In genomic region chr3:124837730-124838186, GRCh38 we compare ENCODE assay signal across 10 cellular contexts. TPM values are rescaled to one million over a fixed set of nuclear protein-coding genes. Genes with fewer than 3 reads are reported as not detected.
DNase-seq lines count a peak whose midpoint lies in the region; FAIRE-seq and TF ChIP-seq lines count a peak whose summit lies in the region.
"Had no signal": no experiment of that assay in that cellular context is flagged by ENCODE, and none has a peak within 500 bp of the region (broad histone marks: within the 10 kb centered on the region; RNA-seq: fewer than 3 reads in every experiment).

No MANE protein-coding gene starts in this region.

- TF ChIP-seq CTCF in bronchial epithelial cell (IDR thresholded peaks at IDR 0.05; ENCODE audit: insufficient read depth, low read length, severe bottlenecking) (no peak), kidney (IDR thresholded peaks at IDR 0.05; ENCODE audit: borderline replicate concordance, extremely low read depth, insufficient read depth) (no peak), stomach (IDR thresholded peaks at IDR 0.05) (no peak), WERI-Rb-1 (IDR thresholded peaks at IDR 0.05; ENCODE audit: low read depth, low read length) (no peak)

- 17 to 46% (median 24%) methylated on average over 6 of the region's 6 CpGs for WGBS in stomach, 5 donors

- no peak for TF ChIP-seq EP300 in stomach (IDR thresholded peaks at IDR 0.05)

- H3K27ac ChIP-seq in HUES48 (ENCODE audit: low read depth, low read length) (peak overlapping the region; percentile 63), kidney (ENCODE audit: low read depth in 2 of 2, low read length in 2 of 2) (peak overlapping the region; percentile 93 to 97), stomach (peak overlapping the region; percentile 2 to 84 (median 82)), WERI-Rb-1 (no peak overlapping the region)

- H3K4me1 ChIP-seq in HUES48 (ENCODE audit: control insufficient read depth, insufficient read depth, low read length) (peaks cover 24% of the 10 kb centered on the region), kidney (ENCODE audit: control insufficient read depth in 1 of 2, insufficient read depth in 1 of 2, low read depth in 1 of 2, low read length in 2 of 2) (peaks cover 44 to 59% of the 10 kb centered on the region in 2 donors), stomach (peaks cover 34 to 62% (median 45%) of the 10 kb centered on the region in 4 donors)

- no peak for TF ChIP-seq POLR2A in stomach (IDR thresholded peaks at IDR 0.05)

- H3K4me3 ChIP-seq in HUES48 (ENCODE audit: low read depth, low read length) = no peak overlapping the region
- H3K4me3 ChIP-seq in bronchial epithelial cell (ENCODE audit: low read depth, low read length) = no peak overlapping the region
- peak overlapping the region in 1 of 2 donors; percentile 20 for H3K4me3 ChIP-seq in kidney (ENCODE audit: low read length in 2 of 2)
- no peak overlapping the region for H3K4me3 ChIP-seq in stomach
- H3K4me3 ChIP-seq in WERI-Rb-1 (ENCODE audit: low read depth, low read length) = no peak overlapping the region

- peaks cover 53% of the 10 kb centered on the region for H3K36me3 ChIP-seq in HUES48 (ENCODE audit: control insufficient read depth, insufficient read depth, low read length)
- peaks cover 1% of the 10 kb centered on the region for H3K36me3 ChIP-seq in bronchial epithelial cell (ENCODE audit: control insufficient read depth, insufficient read depth, low read length)
- peaks cover 8 to 11% of the 10 kb centered on the region in 2 donors for H3K36me3 ChIP-seq in kidney (ENCODE audit: control insufficient read depth in 1 of 2, insufficient read depth in 2 of 2, low read length in 2 of 2)
- H3K36me3 ChIP-seq in stomach = peaks cover 2 to 23% (median 16%) of the 10 kb centered on the region in 4 donors
- H3K36me3 ChIP-seq in WERI-Rb-1 = no peaks in the 10 kb centered on the region

- intact Hi-C loops in kidney (cut with DNase I) = no loop called here
- intact Hi-C loops in stomach (cut with DNase I; ENCODE audit: low total_unique reads) = no loop called here

- no peaks in the 10 kb centered on the region for H3K9me3 ChIP-seq in HUES48 (ENCODE audit: control insufficient read depth, insufficient read depth, low read length)
- no peaks in the 10 kb centered on the region for H3K9me3 ChIP-seq in kidney (ENCODE audit: control insufficient read depth in 1 of 2, low read length in 2 of 2)
- no peaks in the 10 kb centered on the region for H3K9me3 ChIP-seq in stomach
- no peaks in the 10 kb centered on the region for H3K9me3 ChIP-seq in WERI-Rb-1 (ENCODE audit: severe bottlenecking)

- DNase-seq in bronchial epithelial cell (ENCODE audit: low read depth) (peak; percentile 84), kidney (peak; percentile 90), stomach (peak; percentile 43), D341Med (ENCODE audit: low spot score) (no peak), DMS53 treated with DMSO at 0.1 percent for 48 hours (lab: John Stamatoyannopoulos, UW; ENCODE audit: unreplicated experiment) (no peak), WERI-Rb-1 (no peak)
- DNase-seq in stimulated activated CD4-positive, alpha-beta T cell treated with anti-CD3 and anti-CD28 coated beads, Interleukin-12 subunit alpha, Interleukin-12 subunit beta, amount 100 ng/mL, for 4 hours = no peak
- DNase-seq: activated naive CD8-positive, alpha-beta T cell treated with anti-CD3 and anti-CD28 coated beads, Interleukin-2, amount 10 ng/mL, durations not matched to agents 7 days and 5 days; NCI-H1417 treated with DMSO at 0.1 percent for 48 hours had no signal

- H3K9ac ChIP-seq in HUES48 (ENCODE audit: low read depth, low read length) (no peak overlapping the region), kidney (ENCODE audit: low read length in 2 of 2) (peak overlapping the region in 1 of 2 donors; percentile 61)

- H3K27me3 ChIP-seq in HUES48 (ENCODE audit: control insufficient read depth, insufficient read depth, low read length) (no peaks in the 10 kb centered on the region), bronchial epithelial cell (ENCODE audit: control insufficient read depth, insufficient read depth, low read length) (no peaks in the 10 kb centered on the region), stomach (no peaks in the 10 kb centered on the region), WERI-Rb-1 (ENCODE audit: insufficient read depth, low read depth, severe bottlenecking) (no peaks in the 10 kb centered on the region)

- FAIRE-seq in bronchial epithelial cell (lab: Jason Lieb, UNC) = no peak
- FAIRE-seq in kidney (lab: Jason Lieb, UNC) = no peak

RNA-seq across cellular contexts. Expression of gene ITGB5, which starts 49.4 kb away (rescaled TPM):
- total RNA-seq in bronchial epithelial cell = 141 and 150 TPM in 2 replicates
- 115 TPM for total RNA-seq in kidney
- 115 TPM for polyA plus RNA-seq in kidney (ENCODE audit: insufficient read depth, low read depth, low replicate concordance)
- 100 to 1,000 TPM in 2 of 5 donors, 10 to 100 TPM in 3; 49.2 to 205 (median 81.1) TPM for total RNA-seq in stomach
- 10 to 100 TPM in 2 of 3 donors, 1 to 10 TPM in 1; 8.2 to 16.4 (median 13.8) TPM for polyA plus RNA-seq in stomach

Comparison
In these comparisons a context has a peak if more than half of its experiments do, and no peak if none do; other contexts are left out.
1. DNase-seq: peak in bronchial epithelial cell (single experiment), kidney (single experiment) and stomach (single experiment); none in D341Med (single experiment), DMS53 treated with DMSO at 0.1 percent for 48 hours (single experiment), stimulated activated CD4-positive, alpha-beta T cell treated with anti-CD3 and anti-CD28 coated beads, Interleukin-12 subunit alpha, Interleukin-12 subunit beta, amount 100 ng/mL, for 4 hours (single experiment) and WERI-Rb-1 (single experiment).